ENCODE assay signal across 15 cellular contexts in the genomic region with DNA sequence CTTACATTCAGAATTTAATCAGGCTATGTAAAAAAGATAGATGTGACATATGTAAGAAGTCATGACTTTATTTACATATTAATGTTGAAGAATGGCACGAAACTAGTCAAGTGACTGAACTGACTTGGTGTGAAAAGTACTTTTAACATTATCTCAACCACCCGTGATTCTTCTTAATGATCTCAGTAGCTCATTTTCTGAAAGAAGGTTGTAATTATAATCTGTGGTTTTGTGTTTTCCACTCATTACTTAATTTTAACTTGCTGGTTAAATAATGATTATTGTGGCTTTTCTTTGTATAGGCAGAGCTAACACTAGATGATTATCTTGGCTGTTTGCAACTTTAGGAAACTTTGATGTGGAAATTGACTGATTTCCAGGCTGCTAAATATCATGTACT. TPM values are rescaled to one million over a fixed set of nuclear protein-coding genes. Genes with fewer than 3 reads are reported as not detected.
"Had no signal": no experiment of that assay in that cellular context is flagged by ENCODE, and none has a peak within 500 bp of the region (broad histone marks: within the 10 kb centered on the region; RNA-seq: fewer than 3 reads in every experiment).

No MANE protein-coding gene starts in this region.

- H3K36me3 ChIP-seq: ovary had no signal

- H3K4me1 ChIP-seq: sigmoid colon, upper lobe of right lung had no signal

- H3K27ac ChIP-seq: ovary, sigmoid colon, thoracic aorta, upper lobe of right lung, VCaP had no signal

- DNase-seq: activated CD4-positive, alpha-beta T cell treated with anti-CD3 and anti-CD28 coated beads for 4 hours; islet precursor cell; ovary; sigmoid colon; stimulated activated CD4-positive, alpha-beta T cell treated with anti-CD3 and anti-CD28 coated beads, Interleukin-1b, Interleukin-23, amount 100 ng/mL, for 48 hours; upper lobe of right lung had no signal

- H3K9me3 ChIP-seq: ovary, sigmoid colon, thoracic aorta, upper lobe of right lung had no signal

- H3K4me3 ChIP-seq: ovary, sigmoid colon, thoracic aorta, upper lobe of right lung had no signal

- H3K27me3 ChIP-seq: ovary, sigmoid colon, upper lobe of right lung had no signal

- ATAC-seq: esophagus mucosa, upper lobe of right lung had no signal

RNA-seq across cellular contexts. Expression of gene KCNJ13, which starts 18.5 kb away (rescaled TPM):
- total RNA-seq: activated CD8-positive, alpha-beta memory T cell treated with anti-CD3 and anti-CD28 coated beads for 36 hours; astrocyte; bronchial epithelial cell; dermis microvascular lymphatic vessel endothelial cell; esophagus mucosa; lung microvascular endothelial cell; pulmonary artery endothelial cell; sigmoid colon; thoracic aorta; upper lobe of right lung had no signal
- polyA plus RNA-seq: ovary had no signal
